18 cellular contexts compared by ENCODE assay signal in the genomic region with DNA sequence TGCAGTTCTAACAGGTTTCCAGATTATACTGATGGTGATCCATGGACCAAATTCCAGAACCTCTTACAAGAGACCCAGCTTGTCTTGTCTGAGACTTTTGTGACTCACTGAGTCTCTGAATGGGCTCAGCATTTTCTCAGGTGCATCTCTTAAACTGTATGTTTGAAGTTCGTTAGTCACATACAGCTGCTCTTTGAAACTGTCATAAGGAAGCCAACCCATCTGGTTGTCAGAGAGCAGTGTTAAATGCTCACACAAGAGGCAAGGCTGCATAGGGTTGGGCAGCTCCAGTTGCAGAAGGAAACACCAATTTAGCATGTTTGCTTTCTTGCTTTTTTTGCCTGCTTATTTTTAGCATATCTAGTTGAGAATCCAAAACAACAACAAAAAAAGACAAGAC. TPM values are rescaled to one million over a fixed set of nuclear protein-coding genes. Genes with fewer than 3 reads are reported as not detected.
DNase-seq lines count a peak whose midpoint lies in the region; ATAC-seq and TF ChIP-seq lines count a peak whose summit lies in the region.
"Had no signal": no experiment of that assay in that cellular context is flagged by ENCODE, and none has a peak within 500 bp of the region (broad histone marks: within the 10 kb centered on the region; RNA-seq: fewer than 3 reads in every experiment).

No MANE protein-coding gene starts in this region.

- DNase-seq in activated CD8-positive, alpha-beta T cell treated with anti-CD3 and anti-CD28 coated beads for 36 hours, result no peak
- no peak for DNase-seq in activated CD8-positive, alpha-beta T cell treated with anti-CD3 and anti-CD28 coated beads, Interleukin-2, amount 10 ng/mL, durations not matched to agents 7 days and 5 days
- peak; percentile 88 for DNase-seq in Jurkat, Clone E6-1 (ENCODE audit: low read depth, low spot score)
- DNase-seq in OCI-LY7 (ENCODE audit: low spot score), result peak; percentile 95
- peak; percentile 76 for DNase-seq in osteoblast (ENCODE audit: insufficient read length, low spot score, missing footprints)
- no peak for DNase-seq in stimulated activated CD4-positive, alpha-beta T cell treated with anti-CD3 and anti-CD28 coated beads, Interleukin-4, amount 100 ng/mL, for 4 hours
- DNase-seq: BE2C; CD4-positive, alpha-beta memory T cell; Kasumi-1; MG63; NCI-H1105; NCI-H2081 treated with DMSO at 0.1 percent for 48 hours; PC-3; SIG-M5 had no signal

- H3K4me1 Mint-ChIP-seq in activated CD8-positive, alpha-beta T cell treated with anti-CD3 and anti-CD28 coated beads for 36 hours (ENCODE audit: low read depth), result peaks cover 15% of the 10 kb centered on the region
- peaks cover 19% of the 10 kb centered on the region for H3K4me1 Mint-ChIP-seq in activated CD8-positive, alpha-beta T cell treated with anti-CD3 and anti-CD28 coated beads, Interleukin-2, amount 10 ng/mL, durations not matched to agents 7 days and 5 days (ENCODE audit: low read depth)

- CTCF ChIA-PET in activated CD8-positive, alpha-beta T cell treated with anti-CD3 and anti-CD28 coated beads for 36 hours (lab: Charles Lee), result interaction anchor here (1.1 to 1.4 kb wide), 2 partner anchors 11 to 45 kb away, joined by 3 read pairs; no protein-coding TSS in a partner anchor
- CTCF ChIA-PET in activated CD8-positive, alpha-beta T cell treated with anti-CD3 and anti-CD28 coated beads, Interleukin-2, amount 10 ng/mL, durations not matched to agents 7 days and 5 days (lab: Charles Lee), result interaction anchor here (1.0 to 2.1 kb wide), 5 partner anchors 8 to 140 kb away, joined by 4 read pairs; no protein-coding TSS in a partner anchor
- CTCF ChIA-PET in OCI-LY7 (lab: Charles Lee; ENCODE audit: unreplicated experiment), result interaction anchor here (2.4 kb wide), 1 partner anchor 13 kb away, joined by 9 read pairs; no protein-coding TSS in a partner anchor

- peaks cover 9% of the 10 kb centered on the region for H3K27me3 ChIP-seq in osteoblast (ENCODE audit: insufficient read depth, low read length)
- H3K27me3 ChIP-seq: BE2C had no signal

- TF ChIP-seq CTCF in activated CD8-positive, alpha-beta T cell treated with anti-CD3 and anti-CD28 coated beads for 36 hours (IDR thresholded peaks at IDR 0.05), result no peak
- no peak for TF ChIP-seq CTCF in OCI-LY7 (conservative IDR thresholded peaks at IDR 0.05; ENCODE audit: low read length)
- no peak for TF ChIP-seq CTCF in osteoblast (IDR thresholded peaks at IDR 0.05; ENCODE audit: extremely low read depth, low read depth, low read length)

- intact Hi-C loops in activated CD8-positive, alpha-beta T cell treated with anti-CD3 and anti-CD28 coated beads for 36 hours (cut with micrococcal nuclease), result no loop called here
- intact Hi-C loops in OCI-LY7 (cut with micrococcal nuclease; ENCODE audit: unreplicated experiment), result loop anchor here (1.0 to 10.0 kb wide), 4 partner anchors 20 to 1742 kb away; a partner anchor contains a TSS

- H3K4me2 ChIP-seq in OCI-LY7 (ENCODE audit: low read length) (peak overlapping the region; percentile 90), osteoblast (ENCODE audit: insufficient read depth, low read length) (no peak overlapping the region)

- peaks cover 1% of the 10 kb centered on the region for H3K27me3 Mint-ChIP-seq in activated CD8-positive, alpha-beta T cell treated with anti-CD3 and anti-CD28 coated beads for 36 hours
- H3K27me3 Mint-ChIP-seq in activated CD8-positive, alpha-beta T cell treated with anti-CD3 and anti-CD28 coated beads, Interleukin-2, amount 10 ng/mL, durations not matched to agents 7 days and 5 days (ENCODE audit: low read depth), result peaks cover 23% of the 10 kb centered on the region

- peaks cover 3% of the 10 kb centered on the region for H3K9me3 Mint-ChIP-seq in activated CD8-positive, alpha-beta T cell treated with anti-CD3 and anti-CD28 coated beads for 36 hours
- peaks cover 6% of the 10 kb centered on the region for H3K9me3 Mint-ChIP-seq in activated CD8-positive, alpha-beta T cell treated with anti-CD3 and anti-CD28 coated beads, Interleukin-2, amount 10 ng/mL, durations not matched to agents 7 days and 5 days (ENCODE audit: insufficient read depth)

- H3K4me1 ChIP-seq in OCI-LY7 (ENCODE audit: insufficient read depth, low read length, poor library complexity, severe bottlenecking) (peaks cover 78% of the 10 kb centered on the region), osteoblast (ENCODE audit: insufficient read depth, low read length) (no peaks in the 10 kb centered on the region)
- H3K4me1 ChIP-seq: BE2C had no signal

- H3K4me3 Mint-ChIP-seq in activated CD8-positive, alpha-beta T cell treated with anti-CD3 and anti-CD28 coated beads for 36 hours, result no peak overlapping the region
- H3K4me3 Mint-ChIP-seq in activated CD8-positive, alpha-beta T cell treated with anti-CD3 and anti-CD28 coated beads, Interleukin-2, amount 10 ng/mL, durations not matched to agents 7 days and 5 days, result no peak overlapping the region
- H3K4me3 Mint-ChIP-seq: CD4-positive, alpha-beta memory T cell had no signal

- no peaks in the 10 kb centered on the region for H4K20me1 ChIP-seq in OCI-LY7 (ENCODE audit: insufficient read depth, low read length)
- no peaks in the 10 kb centered on the region for H4K20me1 ChIP-seq in osteoblast (ENCODE audit: insufficient read depth, low read length)

- H3K9me3 ChIP-seq in OCI-LY7 (ENCODE audit: low read length), result no peaks in the 10 kb centered on the region
- H3K9me3 ChIP-seq in osteoblast (ENCODE audit: low read depth, low read length), result no peaks in the 10 kb centered on the region
- H3K9me3 ChIP-seq: BE2C, MG63 had no signal

- H2AFZ ChIP-seq in OCI-LY7 (ENCODE audit: low read length) (no peak overlapping the region), osteoblast (ENCODE audit: low read length) (no peak overlapping the region)

- ATAC-seq in activated CD8-positive, alpha-beta T cell treated with anti-CD3 and anti-CD28 coated beads for 36 hours, result peak; percentile 53
- no peak for ATAC-seq in activated CD8-positive, alpha-beta T cell treated with anti-CD3 and anti-CD28 coated beads, Interleukin-2, amount 10 ng/mL, durations not matched to agents 7 days and 5 days
- ATAC-seq in GM21786 (IDR thresholded peaks at IDR 0.05; ENCODE audit: unreplicated experiment) (no peak), HG02973 (IDR thresholded peaks at IDR 0.05; ENCODE audit: unreplicated experiment) (no peak)
- ATAC-seq: PC-3, SK-N-SH treated with all-trans-retinoic acid at 6 μM for 48 hours had no signal

- H3K79me2 ChIP-seq in OCI-LY7 (ENCODE audit: insufficient read depth, low read depth, low read length) (no peaks in the 10 kb centered on the region), osteoblast (ENCODE audit: insufficient read depth, low read length) (no peaks in the 10 kb centered on the region)

- peaks cover 3% of the 10 kb centered on the region for H3K36me3 Mint-ChIP-seq in activated CD8-positive, alpha-beta T cell treated with anti-CD3 and anti-CD28 coated beads for 36 hours (ENCODE audit: low read depth)
- H3K36me3 Mint-ChIP-seq in activated CD8-positive, alpha-beta T cell treated with anti-CD3 and anti-CD28 coated beads, Interleukin-2, amount 10 ng/mL, durations not matched to agents 7 days and 5 days (ENCODE audit: low read depth), result peaks cover 5% of the 10 kb centered on the region

- H3K36me3 ChIP-seq in OCI-LY7 (ENCODE audit: insufficient read depth, low read length) (no peaks in the 10 kb centered on the region), osteoblast (ENCODE audit: insufficient read depth, low read length) (no peaks in the 10 kb centered on the region)
- H3K36me3 ChIP-seq: BE2C, MG63 had no signal

- BruUV-seq in OCI-LY7 (replicated peaks; lab: Mats Ljungman, UMichigan), result no TSS peak

- no peak overlapping the region for H3K4me3 ChIP-seq in Jurkat, Clone E6-1 (ENCODE audit: low read length)
- peak overlapping the region; percentile 47 for H3K4me3 ChIP-seq in OCI-LY7 (ENCODE audit: low read depth, low read length, poor library complexity, severe bottlenecking)
- no peak overlapping the region for H3K4me3 ChIP-seq in osteoblast (ENCODE audit: insufficient read depth, low read length)
- H3K4me3 ChIP-seq: MG63 had no signal

- peak overlapping the region; percentile 99 for H3K27ac ChIP-seq in OCI-LY7 (ENCODE audit: low read depth, low read length, poor library complexity, severe bottlenecking)
- no peak overlapping the region for H3K27ac ChIP-seq in osteoblast (ENCODE audit: low read depth, low read length)
- H3K27ac ChIP-seq: RWPE1 had no signal

- no peak overlapping the region for H3K27ac Mint-ChIP-seq in activated CD8-positive, alpha-beta T cell treated with anti-CD3 and anti-CD28 coated beads for 36 hours
- no peak overlapping the region for H3K27ac Mint-ChIP-seq in activated CD8-positive, alpha-beta T cell treated with anti-CD3 and anti-CD28 coated beads, Interleukin-2, amount 10 ng/mL, durations not matched to agents 7 days and 5 days
- H3K27ac Mint-ChIP-seq: CD4-positive, alpha-beta memory T cell had no signal

- H3K9me2 ChIP-seq in OCI-LY7 (ENCODE audit: insufficient read depth, low read length), result no peaks in the 10 kb centered on the region

- POLR2A ChIA-PET in activated CD8-positive, alpha-beta T cell treated with anti-CD3 and anti-CD28 coated beads for 36 hours (lab: Charles Lee), result no interaction called here
- POLR2A ChIA-PET in activated CD8-positive, alpha-beta T cell treated with anti-CD3 and anti-CD28 coated beads, Interleukin-2, amount 10 ng/mL, durations not matched to agents 7 days and 5 days (lab: Charles Lee), result interaction anchor here (1.6 kb wide), 1 partner anchor 10 kb away, joined by 6 read pairs; no protein-coding TSS in a partner anchor
- POLR2A ChIA-PET in OCI-LY7 (lab: Charles Lee), result interaction anchor here (0.6 to 6.2 kb wide), 18 partner anchors 8 to 1068 kb away, joined by 3 to 70 read pairs (median 6); a partner anchor contains a TSS

RNA-seq across cellular contexts. Expression of a gene that starts 47.1 kb away (rescaled TPM):
- 10 to 100 TPM; 45.6 to 46.4 TPM for total RNA-seq in activated CD8-positive, alpha-beta T cell treated with anti-CD3 and anti-CD28 coated beads for 36 hours
- total RNA-seq in activated CD8-positive, alpha-beta T cell treated with anti-CD3 and anti-CD28 coated beads, Interleukin-2, amount 10 ng/mL, durations not matched to agents 7 days and 5 days, result 10 to 100 TPM; 58.3 to 60.1 TPM
- polyA plus RNA-seq in Jurkat, Clone E6-1 (2012; ENCODE audit: insufficient read depth, insufficient read length), result 56.8 TPM
- 126 and 130 TPM in 2 replicates for total RNA-seq in OCI-LY7 (2014; rRNA removed; shearing (Covaris generic))
- total RNA-seq in OCI-LY7 (2022), result 112 and 116 TPM in 2 replicates
- 53.6 and 63.6 TPM in 2 replicates for total RNA-seq in osteoblast

Comparison
In these comparisons a context has a peak if more than half of its experiments do, and no peak if none do; other contexts are left out.
1. DNase-seq: peak in Jurkat, Clone E6-1 (single experiment), OCI-LY7 (single experiment) and osteoblast (single experiment); none in activated CD8-positive, alpha-beta T cell treated with anti-CD3 and anti-CD28 coated beads for 36 hours (single experiment), activated CD8-positive, alpha-beta T cell treated with anti-CD3 and anti-CD28 coated beads, Interleukin-2, amount 10 ng/mL, durations not matched to agents 7 days and 5 days (single experiment) and stimulated activated CD4-positive, alpha-beta T cell treated with anti-CD3 and anti-CD28 coated beads, Interleukin-4, amount 100 ng/mL, for 4 hours (0 of 2).